9 cellular contexts compared by ENCODE assay signal in the genomic region with DNA sequence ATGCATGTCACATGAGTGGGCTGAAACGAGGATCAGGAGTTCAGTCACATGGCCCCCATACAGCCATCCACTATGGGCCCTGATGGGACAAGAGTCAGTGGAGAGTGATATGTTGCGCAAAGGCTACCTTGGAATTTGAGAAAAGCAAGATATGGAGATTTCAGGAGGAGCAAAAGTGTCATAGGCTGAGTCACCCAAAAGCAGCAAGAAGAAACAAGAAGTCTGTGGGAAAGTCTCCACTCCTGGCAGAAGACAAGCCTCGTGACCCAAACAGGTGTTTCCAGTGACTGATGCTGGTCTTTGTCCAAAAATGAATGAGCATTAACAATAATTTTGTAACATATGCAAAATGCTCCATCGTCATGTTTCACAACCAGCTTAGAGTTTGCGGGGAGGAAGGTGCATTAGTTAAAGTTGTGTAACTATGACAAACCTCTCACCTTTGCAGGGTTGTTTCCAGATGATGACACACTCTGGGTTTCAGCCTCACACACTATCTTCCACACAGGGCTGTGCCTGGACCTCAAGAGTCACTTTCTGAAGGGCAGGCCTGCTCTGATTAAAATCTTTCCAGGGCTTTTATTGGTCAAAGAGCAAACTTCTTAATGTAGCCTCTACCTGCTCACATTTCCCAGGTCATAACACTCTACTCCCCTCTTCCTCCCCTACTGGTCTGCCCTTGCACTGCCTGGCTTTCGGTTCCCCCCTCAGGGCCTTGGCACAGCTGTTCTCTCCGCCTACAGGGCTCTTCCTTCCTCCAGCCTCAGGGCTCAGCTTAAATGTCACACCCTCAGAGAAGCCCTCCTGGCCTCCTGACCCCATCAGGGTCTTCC. TPM values are rescaled to one million over a fixed set of nuclear protein-coding genes. Genes with fewer than 3 reads are reported as not detected.
DNase-seq lines count a peak whose midpoint lies in the region; ATAC-seq and TF ChIP-seq lines count a peak whose summit lies in the region.
"Had no signal": no experiment of that assay in that cellular context is flagged by ENCODE, and none has a peak within 500 bp of the region (broad histone marks: within the 10 kb centered on the region; RNA-seq: fewer than 3 reads in every experiment).

No MANE protein-coding gene starts in this region.

- POLR2A ChIA-PET in naive thymus-derived CD8-positive, alpha-beta T cell (lab: Charles Lee): interaction anchor here (0.7 kb wide), 1 partner anchor 37 kb away, joined by 8 read pairs; no protein-coding TSS in a partner anchor

- peaks cover 5 to 45% (median 10%) of the 10 kb centered on the region in 4 donors for H3K4me1 Mint-ChIP-seq in naive thymus-derived CD8-positive, alpha-beta T cell
- peaks cover 3% of the 10 kb centered on the region for H3K4me1 Mint-ChIP-seq in progenitor cell of endocrine pancreas (ENCODE audit: low read depth)

- DNase-seq in GM12865 (ENCODE audit: low read depth): peak; percentile 90
- DNase-seq in activated CD8-positive, alpha-beta memory T cell treated with anti-CD3 and anti-CD28 coated beads for 48 hours (ENCODE audit: low read depth in 2 of 3, low spot score in 2 of 3): peak in 2 of 3 experiments; percentile 25
- DNase-seq in naive thymus-derived CD8-positive, alpha-beta T cell: no peak
- DNase-seq in progenitor cell of endocrine pancreas (ENCODE audit: low spot score, unreplicated experiment): no peak
- no peak for DNase-seq in D341Med (ENCODE audit: low spot score)
- DNase-seq in AG20443 (ENCODE audit: low spot score): no peak

- peak overlapping the region in 1 of 10 donors; percentile 34 for H3K4me3 Mint-ChIP-seq in naive thymus-derived CD8-positive, alpha-beta T cell
- H3K4me3 Mint-ChIP-seq in progenitor cell of endocrine pancreas (ENCODE audit: low read depth): no peak overlapping the region

- peaks cover 0 to 5% (median 2%) of the 10 kb centered on the region in 5 donors for H3K27me3 Mint-ChIP-seq in naive thymus-derived CD8-positive, alpha-beta T cell
- H3K27me3 Mint-ChIP-seq in progenitor cell of endocrine pancreas: peaks cover 18% of the 10 kb centered on the region

- no peaks in the 10 kb centered on the region for H3K36me3 Mint-ChIP-seq in naive thymus-derived CD8-positive, alpha-beta T cell
- H3K36me3 Mint-ChIP-seq in progenitor cell of endocrine pancreas (ENCODE audit: insufficient read depth): no peaks in the 10 kb centered on the region

- no peaks in the 10 kb centered on the region for H3K9me3 Mint-ChIP-seq in naive thymus-derived CD8-positive, alpha-beta T cell
- H3K9me3 Mint-ChIP-seq in progenitor cell of endocrine pancreas (ENCODE audit: low read depth): no peaks in the 10 kb centered on the region

- ATAC-seq in GM19468 (IDR thresholded peaks at IDR 0.05; ENCODE audit: extremely low read depth, unreplicated experiment) (peak; percentile 49), HG03460 (IDR thresholded peaks at IDR 0.05; ENCODE audit: unreplicated experiment) (peak; percentile 79)
- ATAC-seq in naive thymus-derived CD8-positive, alpha-beta T cell: peak; percentile 49 to 67

- peak overlapping the region in 3 of 10 donors; percentile 20 to 58 (median 57) for H3K27ac Mint-ChIP-seq in naive thymus-derived CD8-positive, alpha-beta T cell
- H3K27ac Mint-ChIP-seq in progenitor cell of endocrine pancreas: no peak overlapping the region

- peak overlapping the region; percentile 41 for H3K4me3 ChIP-seq in GM12865 (ENCODE audit: low read depth, low read length)

- TF ChIP-seq CTCF in GM12865 (IDR thresholded peaks at IDR 0.05; ENCODE audit: insufficient read depth, low read depth, low read length, missing control alignments) (peak; percentile 27), progenitor cell of endocrine pancreas (IDR thresholded peaks at IDR 0.05; ENCODE audit: unreplicated experiment) (no peak)

RNA-seq across cellular contexts. Expression of a gene that starts 3.9 kb away (rescaled TPM):
- under 1 TPM in 1 of 2 experiments, not detected in 1; 0.66 TPM for total RNA-seq in naive thymus-derived CD8-positive, alpha-beta T cell
- not detected for polyA plus RNA-seq in naive thymus-derived CD8-positive, alpha-beta T cell
- not detected in 2 replicates for total RNA-seq in progenitor cell of endocrine pancreas
- total RNA-seq: T-helper 2 cell treated with Interferon-gamma antibody and Interleukin-4, amounts not matched to agents 100 ng/mL and 5 ng/mL, for 36 hours had no signal

RNA-seq across cellular contexts. Expression of a gene that starts 22.9 kb away (rescaled TPM):
- 1 to 10 TPM; 6.0 to 6.1 TPM for total RNA-seq in naive thymus-derived CD8-positive, alpha-beta T cell
- polyA plus RNA-seq in naive thymus-derived CD8-positive, alpha-beta T cell: 1 to 10 TPM; 4.4 to 6.0 (median 5.4) TPM
- 5.9 and 6.1 TPM in 2 replicates for total RNA-seq in progenitor cell of endocrine pancreas

Comparison
In these comparisons a context has a peak if more than half of its experiments do, and no peak if none do; other contexts are left out.
1. DNase-seq: peak in GM12865 (single experiment) and activated CD8-positive, alpha-beta memory T cell treated with anti-CD3 and anti-CD28 coated beads for 48 hours (2 of 3); none in naive thymus-derived CD8-positive, alpha-beta T cell (0 of 10), progenitor cell of endocrine pancreas (single experiment), D341Med (single experiment) and AG20443 (single experiment).
2. Peak in every context shown above with its lines, with median percentiles within 50 percentile points of each other: ATAC-seq.